In genomic region chr10:103620357-103620749, GRCh38 we compare ENCODE assay signal across 22 cellular contexts.
DNase-seq lines count a peak whose midpoint lies in the region; ATAC-seq and TF ChIP-seq lines count a peak whose summit lies in the region.
"Had no signal": no experiment of that assay in that cellular context is flagged by ENCODE, and none has a peak within 500 bp of the region (broad histone marks: within the 10 kb centered on the region; RNA-seq: fewer than 3 reads in every experiment).

No MANE protein-coding gene starts in this region.

- H3K36me3 ChIP-seq in heart left ventricle: peaks cover 0 to 41% (median 25%) of the 10 kb centered on the region in 9 donors
- H3K36me3 ChIP-seq in osteoblast (ENCODE audit: insufficient read depth, low read length): peaks cover 57% of the 10 kb centered on the region
- peaks cover 0 to 78% (median 45%) of the 10 kb centered on the region in 4 donors for H3K36me3 ChIP-seq in upper lobe of left lung
- H3K36me3 ChIP-seq: WERI-Rb-1 had no signal

- no peak overlapping the region for H3K4me2 ChIP-seq in osteoblast (ENCODE audit: insufficient read depth, low read length)
- H3K4me2 ChIP-seq: KMS-11, PC-9 had no signal

- H3K9me3 ChIP-seq in heart left ventricle: no peaks in the 10 kb centered on the region
- H3K9me3 ChIP-seq in osteoblast (ENCODE audit: low read depth, low read length): no peaks in the 10 kb centered on the region
- H3K9me3 ChIP-seq in upper lobe of left lung: no peaks in the 10 kb centered on the region
- H3K9me3 ChIP-seq: Caco-2 had no signal

- no peaks in the 10 kb centered on the region for H3K27me3 Mint-ChIP-seq in naive thymus-derived CD8-positive, alpha-beta T cell
- H3K27me3 Mint-ChIP-seq: T-helper 17 cell had no signal

- DNase-seq in heart left ventricle: peak in 1 of 5 donors; percentile 57
- no peak for DNase-seq in left cardiac atrium
- DNase-seq in erythroblast (lab: John Stamatoyannopoulos, UW): peak; percentile 56 to 67
- DNase-seq in osteoblast (ENCODE audit: insufficient read length, low spot score, missing footprints): peak; percentile 41
- no peak for DNase-seq in upper lobe of left lung
- DNase-seq in DMS 273 (lab: John Stamatoyannopoulos, UW; ENCODE audit: unreplicated experiment): no peak
- no peak for DNase-seq in naive thymus-derived CD8-positive, alpha-beta T cell
- DNase-seq: 8988T; activated CD4-positive, alpha-beta T cell treated with anti-CD3 and anti-CD28 coated beads, Interleukin-2, amount 50 U/mL, for 4 hours; activated CD8-positive, alpha-beta memory T cell treated with anti-CD3 and anti-CD28 coated beads, Interleukin-2, amount 50 U/mL, for 48 hours; activated effector memory CD4-positive, alpha-beta T cell treated with Interleukin-2 at 50 U/mL for 16 hours; AML-193; Caco-2; MV-4-11; NCI-H2029; PC-9; T-helper 17 cell; trophoblast cell; WERI-Rb-1 had no signal

- no peak for TF ChIP-seq EP300 in upper lobe of left lung (IDR thresholded peaks at IDR 0.05)

- H3K27ac ChIP-seq in heart left ventricle: peak overlapping the region in 9 of 12 donors; percentile 6 to 73 (median 63)
- H3K27ac ChIP-seq in osteoblast (ENCODE audit: low read depth, low read length): peak overlapping the region; percentile 87
- peak overlapping the region in 3 of 4 donors; percentile 28 to 48 (median 39) for H3K27ac ChIP-seq in upper lobe of left lung
- H3K27ac ChIP-seq: epithelial cell of prostate, KMS-11, PC-9 had no signal

- POLR2A ChIA-PET in naive thymus-derived CD8-positive, alpha-beta T cell (lab: Charles Lee): interaction anchor here (1.2 kb wide), 1 partner anchor 41 kb away, joined by 3 read pairs; no protein-coding TSS in a partner anchor

- no peaks in the 10 kb centered on the region for H3K9me3 Mint-ChIP-seq in naive thymus-derived CD8-positive, alpha-beta T cell

- TF ChIP-seq POLR2A in heart left ventricle (IDR thresholded peaks at IDR 0.05) (no peak), erythroblast (IDR thresholded peaks at IDR 0.05; ENCODE audit: low read length) (no peak), upper lobe of left lung (IDR thresholded peaks at IDR 0.05) (no peak)

- H3K4me3 ChIP-seq in heart left ventricle (no peak overlapping the region), osteoblast (ENCODE audit: insufficient read depth, low read length) (no peak overlapping the region), upper lobe of left lung (no peak overlapping the region)
- H3K4me3 ChIP-seq: PC-9 had no signal

- no peak overlapping the region for H3K27ac Mint-ChIP-seq in naive thymus-derived CD8-positive, alpha-beta T cell
- H3K27ac Mint-ChIP-seq: T-helper 17 cell had no signal

- H3K27me3 ChIP-seq in heart left ventricle: no peaks in the 10 kb centered on the region
- no peaks in the 10 kb centered on the region for H3K27me3 ChIP-seq in osteoblast (ENCODE audit: insufficient read depth, low read length)
- no peaks in the 10 kb centered on the region for H3K27me3 ChIP-seq in upper lobe of left lung

- H2AFZ ChIP-seq in osteoblast (ENCODE audit: low read length): no peak overlapping the region
- H2AFZ ChIP-seq: PC-9 had no signal

- peaks cover 2% of the 10 kb centered on the region for H3K79me2 ChIP-seq in osteoblast (ENCODE audit: insufficient read depth, low read length)

- H3K4me1 ChIP-seq in heart left ventricle: peaks cover 4 to 78% (median 66%) of the 10 kb centered on the region in 12 donors
- peaks cover 54% of the 10 kb centered on the region for H3K4me1 ChIP-seq in osteoblast (ENCODE audit: insufficient read depth, low read length)
- peaks cover 11 to 35% (median 17%) of the 10 kb centered on the region in 4 donors for H3K4me1 ChIP-seq in upper lobe of left lung
- H3K4me1 ChIP-seq: Caco-2 had no signal

- intact Hi-C loops in heart left ventricle (cut with DNase I) (no loop called here), left cardiac atrium (cut with DNase I) (no loop called here)

- ATAC-seq in heart left ventricle (no peak), left cardiac atrium (no peak), upper lobe of left lung (ENCODE audit: low FRiP score in 2 of 2) (no peak), SK-N-SH treated with all-trans-retinoic acid at 6 μM for 48 hours (no peak)
- ATAC-seq in naive thymus-derived CD8-positive, alpha-beta T cell: no peak
- ATAC-seq: T-helper 17 cell had no signal

- H3K36me3 Mint-ChIP-seq in naive thymus-derived CD8-positive, alpha-beta T cell: peaks cover 0 to 6% (median 0%) of the 10 kb centered on the region in 3 donors

- H4K20me1 ChIP-seq in osteoblast (ENCODE audit: insufficient read depth, low read length): peaks cover 12% of the 10 kb centered on the region

- TF ChIP-seq CTCF in heart left ventricle (IDR thresholded peaks at IDR 0.05) (no peak), osteoblast (IDR thresholded peaks at IDR 0.05; ENCODE audit: extremely low read depth, low read depth, low read length) (no peak), upper lobe of left lung (IDR thresholded peaks at IDR 0.05) (no peak)

- no peak overlapping the region for H3K4me3 Mint-ChIP-seq in naive thymus-derived CD8-positive, alpha-beta T cell

- WGBS in heart left ventricle, 4 donors: 66 to 86% (median 79%) methylated on average over 7 of the region's 7 CpGs
- 77 to 82% methylated on average over 6 to 7 of the region's 7 CpGs for WGBS in upper lobe of left lung, 2 donors

- no peaks in the 10 kb centered on the region for H3K4me1 Mint-ChIP-seq in naive thymus-derived CD8-positive, alpha-beta T cell

TF ChIP-seq in SK-N-SH treated with all-trans-retinoic acid at 6 μM for 48 hours, 23 proteins besides CTCF, POLR2A, EP300 and RAD21:
- TF ChIP-seq CSDC2 (CRISPR knock-in tag; IDR thresholded peaks at IDR 0.05) (no peak), ZFP30 (CRISPR knock-in tag; IDR thresholded peaks at IDR 0.05) (no peak), ZC3H10 (CRISPR knock-in tag; IDR thresholded peaks at IDR 0.05) (no peak), RARB (CRISPR knock-in tag; IDR thresholded peaks at IDR 0.05) (no peak), SNAI2 (CRISPR knock-in tag; IDR thresholded peaks at IDR 0.05) (no peak), ESRRG (CRISPR knock-in tag; IDR thresholded peaks at IDR 0.05) (no peak), POU6F1 (CRISPR knock-in tag; IDR thresholded peaks at IDR 0.05; ENCODE audit: borderline replicate concordance, low read depth) (no peak)

Comparison
In these comparisons a context has a peak if more than half of its experiments do, and no peak if none do; other contexts are left out.
1. DNase-seq: peak in erythroblast (2 of 2) and osteoblast (single experiment); none in left cardiac atrium (single experiment), upper lobe of left lung (0 of 2), DMS 273 (single experiment) and naive thymus-derived CD8-positive, alpha-beta T cell (0 of 10).
2. Peak in every context shown above with its lines, with median percentiles within 50 percentile points of each other: H3K27ac ChIP-seq.